9 cellular contexts compared by ENCODE assay signal in genomic region chr17:38733315-38734234, GRCh38. TPM values are rescaled to one million over a fixed set of nuclear protein-coding genes. Genes with fewer than 3 reads are reported as not detected.
DNase-seq lines count a peak whose midpoint lies in the region; ATAC-seq and TF ChIP-seq lines count a peak whose summit lies in the region.
"Had no signal": no experiment of that assay in that cellular context is flagged by ENCODE, and none has a peak within 500 bp of the region (broad histone marks: within the 10 kb centered on the region; RNA-seq: fewer than 3 reads in every experiment).

No MANE protein-coding gene starts in this region.

- TF ChIP-seq RAD21 in SK-N-SH (IDR thresholded peaks at IDR 0.05; ENCODE audit: low read length), result peak; percentile 36

- peaks cover 36% of the 10 kb centered on the region; the same call in 1 of the 2 replicates for H3K79me2 ChIP-seq in SK-N-SH (ENCODE audit: insufficient read depth)
- no peaks in the 10 kb centered on the region for H3K79me2 ChIP-seq in smooth muscle cell (ENCODE audit: low read depth)

- H3K9ac ChIP-seq in SK-N-SH (no peak overlapping the region), smooth muscle cell (ENCODE audit: low read depth) (no peak overlapping the region)

- H3K27ac ChIP-seq in SK-N-SH (ENCODE audit: low read depth in 2 of 2, low read length in 1 of 2) (peak overlapping the region in 1 of 2 experiments; percentile 29; a peak in 2 of 4 replicates), smooth muscle cell (ENCODE audit: low read depth) (no peak overlapping the region)

- H3K9me3 ChIP-seq in SK-N-SH (no peaks in the 10 kb centered on the region), smooth muscle cell (replicated peaks; ENCODE audit: low read depth) (no peaks in the 10 kb centered on the region)

- H3K4me2 ChIP-seq in SK-N-SH (no peak overlapping the region), smooth muscle cell (no peak overlapping the region)

- peak; percentile 29; the same call in 1 of the 2 replicates for TF ChIP-seq CTCF in SK-N-SH (IDR thresholded peaks at IDR 0.05)
- peak; percentile 6 for TF ChIP-seq CTCF in smooth muscle cell (IDR thresholded peaks at IDR 0.05; ENCODE audit: borderline replicate concordance, insufficient read depth, poor library complexity, severe bottlenecking)

- H3K4me3 ChIP-seq in SK-N-SH (ENCODE audit: low read depth in 2 of 2, low read length in 1 of 2) (no peak overlapping the region), smooth muscle cell (no peak overlapping the region)

- H3F3A ChIP-seq in SK-N-SH (replicated peaks; ENCODE audit: insufficient read depth) (peaks cover 47% of the 10 kb centered on the region), smooth muscle cell (ENCODE audit: low read depth) (peaks cover 12% of the 10 kb centered on the region)

- 75% methylated on average over 9 of the region's 14 CpGs for WGBS in SK-N-SH (ENCODE audit: low lambda C conversion rate)
- WGBS in smooth muscle cell (ENCODE audit: low lambda C conversion rate), result 92% methylated on average over 14 of the region's 14 CpGs

- H3K4me1 ChIP-seq in SK-N-SH (ENCODE audit: control insufficient read depth in 1 of 2, insufficient read depth in 2 of 2, low read depth in 1 of 2, low read length in 1 of 2) (peaks cover 10 to 63% of the 10 kb centered on the region in 2 experiments; a peak in 1 of 4 replicates), smooth muscle cell (ENCODE audit: low read depth) (peaks cover 5% of the 10 kb centered on the region)

- ATAC-seq in SK-N-SH treated with all-trans-retinoic acid at 6 μM for 48 hours (no peak), GM18511 (IDR thresholded peaks at IDR 0.05; ENCODE audit: unreplicated experiment) (no peak), HG03520 (IDR thresholded peaks at IDR 0.05; ENCODE audit: unreplicated experiment) (no peak)

- H2AFZ ChIP-seq in SK-N-SH (ENCODE audit: low read depth) (no peak overlapping the region), smooth muscle cell (ENCODE audit: low read depth) (no peak overlapping the region)

- H3K27me3 ChIP-seq in SK-N-SH (ENCODE audit: insufficient read depth) (no peaks in the 10 kb centered on the region), smooth muscle cell (ENCODE audit: low read depth) (no peaks in the 10 kb centered on the region)

- DNase-seq in SK-N-SH (no peak), NCI-H69 (lab: John Stamatoyannopoulos, UW) (peak; percentile 15), cerebellar cortex (ENCODE audit: low spot score) (peak; percentile 70), smooth muscle cell (lab: John Stamatoyannopoulos, UW; ENCODE audit: unreplicated experiment) (no peak), cerebellum (ENCODE audit: low spot score) (no peak)
- DNase-seq: COR-L47 had no signal

- peaks cover 23% of the 10 kb centered on the region; the same call in 1 of the 2 replicates for H4K20me1 ChIP-seq in SK-N-SH (ENCODE audit: insufficient read depth)
- H4K20me1 ChIP-seq in smooth muscle cell (ENCODE audit: low read depth), result peaks cover 26% of the 10 kb centered on the region

- no peak for TF ChIP-seq EP300 in SK-N-SH (IDR thresholded peaks at IDR 0.05; ENCODE audit: borderline replicate concordance in 1 of 2, low read depth in 1 of 2, low read length in 1 of 2)

- H3K36me3 ChIP-seq in SK-N-SH (replicated peaks in 1 of 2; ENCODE audit: control insufficient read depth in 1 of 2, insufficient read depth in 2 of 2, low read length in 1 of 2) (peaks cover 13 to 34% of the 10 kb centered on the region in 2 experiments), smooth muscle cell (ENCODE audit: low read depth) (no peaks in the 10 kb centered on the region)

- POLR2A ChIA-PET in SK-N-SH (lab: Yijun Ruan, JAX), result interaction anchor here (1.7 kb wide), 1 partner anchor 9 kb away, joined by 5 read pairs; no protein-coding TSS in a partner anchor

- CTCF ChIA-PET in SK-N-SH (lab: Yijun Ruan, JAX), result interaction anchor here (1.1 to 7.4 kb wide), 13 partner anchors 10 to 210 kb away, joined by 3 to 93 read pairs (median 15); partner anchors contain the start of genes EPOP, PCGF2 and PSMB3

- H3K9me2 ChIP-seq in SK-N-SH, result no peaks in the 10 kb centered on the region

TF ChIP-seq in SK-N-SH, 30 proteins besides CTCF, POLR2A, EP300 and RAD21 (continues in another document):
- no peak for TF ChIP-seq PBX3 (IDR thresholded peaks at IDR 0.05)
- TF ChIP-seq, protein P1, sequence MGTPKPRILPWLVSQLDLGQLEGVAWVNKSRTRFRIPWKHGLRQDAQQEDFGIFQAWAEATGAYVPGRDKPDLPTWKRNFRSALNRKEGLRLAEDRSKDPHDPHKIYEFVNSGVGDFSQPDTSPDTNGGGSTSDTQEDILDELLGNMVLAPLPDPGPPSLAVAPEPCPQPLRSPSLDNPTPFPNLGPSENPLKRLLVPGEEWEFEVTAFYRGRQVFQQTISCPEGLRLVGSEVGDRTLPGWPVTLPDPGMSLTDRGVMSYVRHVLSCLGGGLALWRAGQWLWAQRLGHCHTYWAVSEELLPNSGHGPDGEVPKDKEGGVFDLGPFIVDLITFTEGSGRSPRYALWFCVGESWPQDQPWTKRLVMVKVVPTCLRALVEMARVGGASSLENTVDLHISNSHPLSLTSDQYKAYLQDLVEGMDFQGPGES (IDR thresholded peaks at IDR 0.05; ENCODE audit: low read depth, low read length), result no peak
- no peak for TF ChIP-seq SIN3A (IDR thresholded peaks at IDR 0.05; ENCODE audit: borderline replicate concordance, low read depth, low read length)
- TF ChIP-seq SMC3 (IDR thresholded peaks at IDR 0.05; ENCODE audit: low read depth, low read length), result no peak
- TF ChIP-seq NRF1 (IDR thresholded peaks at IDR 0.05; ENCODE audit: low read depth, low read length), result no peak
- no peak for TF ChIP-seq FOXM1 (IDR thresholded peaks at IDR 0.05; ENCODE audit: low read depth)

TF ChIP-seq in SK-N-SH treated with all-trans-retinoic acid at 6 μM for 48 hours, 23 proteins besides CTCF, POLR2A, EP300 and RAD21 (continues in another document):
- TF ChIP-seq, protein P2, sequence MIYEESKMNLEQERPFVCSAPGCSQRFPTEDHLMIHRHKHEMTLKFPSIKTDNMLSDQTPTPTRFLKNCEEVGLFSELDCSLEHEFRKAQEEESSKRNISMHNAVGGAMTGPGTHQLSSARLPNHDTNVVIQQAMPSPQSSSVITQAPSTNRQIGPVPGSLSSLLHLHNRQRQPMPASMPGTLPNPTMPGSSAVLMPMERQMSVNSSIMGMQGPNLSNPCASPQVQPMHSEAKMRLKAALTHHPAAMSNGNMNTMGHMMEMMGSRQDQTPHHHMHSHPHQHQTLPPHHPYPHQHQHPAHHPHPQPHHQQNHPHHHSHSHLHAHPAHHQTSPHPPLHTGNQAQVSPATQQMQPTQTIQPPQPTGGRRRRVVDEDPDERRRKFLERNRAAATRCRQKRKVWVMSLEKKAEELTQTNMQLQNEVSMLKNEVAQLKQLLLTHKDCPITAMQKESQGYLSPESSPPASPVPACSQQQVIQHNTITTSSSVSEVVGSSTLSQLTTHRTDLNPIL (CRISPR knock-in tag; IDR thresholded peaks at IDR 0.05; ENCODE audit: low read depth), result no peak
- TF ChIP-seq, protein P3, sequence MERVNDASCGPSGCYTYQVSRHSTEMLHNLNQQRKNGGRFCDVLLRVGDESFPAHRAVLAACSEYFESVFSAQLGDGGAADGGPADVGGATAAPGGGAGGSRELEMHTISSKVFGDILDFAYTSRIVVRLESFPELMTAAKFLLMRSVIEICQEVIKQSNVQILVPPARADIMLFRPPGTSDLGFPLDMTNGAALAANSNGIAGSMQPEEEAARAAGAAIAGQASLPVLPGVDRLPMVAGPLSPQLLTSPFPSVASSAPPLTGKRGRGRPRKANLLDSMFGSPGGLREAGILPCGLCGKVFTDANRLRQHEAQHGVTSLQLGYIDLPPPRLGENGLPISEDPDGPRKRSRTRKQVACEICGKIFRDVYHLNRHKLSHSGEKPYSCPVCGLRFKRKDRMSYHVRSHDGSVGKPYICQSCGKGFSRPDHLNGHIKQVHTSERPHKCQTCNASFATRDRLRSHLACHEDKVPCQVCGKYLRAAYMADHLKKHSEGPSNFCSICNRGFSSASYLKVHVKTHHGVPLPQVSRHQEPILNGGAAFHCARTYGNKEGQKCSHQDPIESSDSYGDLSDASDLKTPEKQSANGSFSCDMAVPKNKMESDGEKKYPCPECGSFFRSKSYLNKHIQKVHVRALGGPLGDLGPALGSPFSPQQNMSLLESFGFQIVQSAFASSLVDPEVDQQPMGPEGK (CRISPR knock-in tag; IDR thresholded peaks at IDR 0.05; ENCODE audit: borderline replicate concordance), result no peak
- no peak for TF ChIP-seq ESRRG (CRISPR knock-in tag; IDR thresholded peaks at IDR 0.05)

RNA-seq across cellular contexts. Expression of gene CISD3, which starts 3.4 kb away (rescaled TPM):
- 12.9 and 16.5 TPM in 2 replicates for polyA plus RNA-seq in SK-N-SH (2012; rRNA removed)
- 9.3 and 10.9 TPM in 2 replicates for polyA plus RNA-seq in SK-N-SH (2012; cell fraction: cytosol; rRNA removed)
- 5.9 and 8.6 TPM in 2 replicates for polyA plus RNA-seq in SK-N-SH (2012; cell fraction: nucleus; rRNA removed)
- total RNA-seq in smooth muscle cell, result 0.54 and 1.3 TPM in 2 replicates
- 15.1 and 18.1 TPM in 2 replicates for polyA plus RNA-seq in smooth muscle cell
- 0.91 TPM for total RNA-seq in cerebellum

RNA-seq across cellular contexts. Expression of gene PCGF2, which starts 14.6 kb away (rescaled TPM):
- polyA plus RNA-seq in SK-N-SH (2012; rRNA removed), result 24.2 and 39.8 TPM in 2 replicates
- polyA plus RNA-seq in SK-N-SH (2012; cell fraction: cytosol; rRNA removed), result 23.0 and 26.3 TPM in 2 replicates
- polyA plus RNA-seq in SK-N-SH (2012; cell fraction: nucleus; rRNA removed), result 54.1 and 67.6 TPM in 2 replicates
- 4.7 and 11.6 TPM in 2 replicates for total RNA-seq in smooth muscle cell
- polyA plus RNA-seq in smooth muscle cell, result 6.1 and 11.2 TPM in 2 replicates
- 6.4 TPM for total RNA-seq in cerebellum

RNA-seq across cellular contexts. Expression of gene PSMB3, which starts 19.0 kb away (rescaled TPM):
- 480 and 533 TPM in 2 replicates for polyA plus RNA-seq in SK-N-SH (2012; rRNA removed)
- 326 and 421 TPM in 2 replicates for polyA plus RNA-seq in SK-N-SH (2012; cell fraction: cytosol; rRNA removed)
- 286 and 336 TPM in 2 replicates for polyA plus RNA-seq in SK-N-SH (2012; cell fraction: nucleus; rRNA removed)
- 265 and 312 TPM in 2 replicates for total RNA-seq in smooth muscle cell
- polyA plus RNA-seq in smooth muscle cell, result 346 and 358 TPM in 2 replicates
- total RNA-seq in cerebellum, result 73.9 TPM

RNA-seq across cellular contexts. Expression of gene MLLT6, which starts 28.5 kb away (rescaled TPM):
- 41.5 and 43.6 TPM in 2 replicates for polyA plus RNA-seq in SK-N-SH (2012; rRNA removed)
- 11.5 and 18.3 TPM in 2 replicates for polyA plus RNA-seq in SK-N-SH (2012; cell fraction: cytosol; rRNA removed)
- 118 and 131 TPM in 2 replicates for polyA plus RNA-seq in SK-N-SH (2012; cell fraction: nucleus; rRNA removed)
- total RNA-seq in smooth muscle cell, result 11.2 and 12.4 TPM in 2 replicates
- 4.6 and 8.1 TPM in 2 replicates for polyA plus RNA-seq in smooth muscle cell
- 44.0 TPM for total RNA-seq in cerebellum

RNA-seq across cellular contexts. Expression of gene EPOP, which starts 58.8 kb away (rescaled TPM):
- polyA plus RNA-seq in SK-N-SH (2012; rRNA removed) (2.7 and 3.1 TPM in 2 replicates), smooth muscle cell (0.24 and 0.40 TPM in 2 replicates)
- 3.4 and 4.0 TPM in 2 replicates for polyA plus RNA-seq in SK-N-SH (2012; cell fraction: cytosol; rRNA removed)
- 2.8 and 4.0 TPM in 2 replicates for polyA plus RNA-seq in SK-N-SH (2012; cell fraction: nucleus; rRNA removed)
- total RNA-seq in smooth muscle cell (0.85 and 1.6 TPM in 2 replicates), cerebellum (0.82 TPM)

Comparison
In these comparisons a context has a peak if more than half of its experiments do, and no peak if none do; other contexts are left out.
1. DNase-seq: peak in NCI-H69 (single experiment) and cerebellar cortex (single experiment); none in SK-N-SH (single experiment), smooth muscle cell (single experiment) and cerebellum (single experiment).